ENCODE assay signal across 1 cellular context in genomic region chr17:76638263-76638662, GRCh38.
TF ChIP-seq lines count a peak whose summit lies in the region.

No MANE protein-coding gene starts in this region.

TF ChIP-seq in K562, 482 proteins besides CTCF, POLR2A, EP300 and RAD21 (continued from another document):
- TF ChIP-seq, protein P1, sequence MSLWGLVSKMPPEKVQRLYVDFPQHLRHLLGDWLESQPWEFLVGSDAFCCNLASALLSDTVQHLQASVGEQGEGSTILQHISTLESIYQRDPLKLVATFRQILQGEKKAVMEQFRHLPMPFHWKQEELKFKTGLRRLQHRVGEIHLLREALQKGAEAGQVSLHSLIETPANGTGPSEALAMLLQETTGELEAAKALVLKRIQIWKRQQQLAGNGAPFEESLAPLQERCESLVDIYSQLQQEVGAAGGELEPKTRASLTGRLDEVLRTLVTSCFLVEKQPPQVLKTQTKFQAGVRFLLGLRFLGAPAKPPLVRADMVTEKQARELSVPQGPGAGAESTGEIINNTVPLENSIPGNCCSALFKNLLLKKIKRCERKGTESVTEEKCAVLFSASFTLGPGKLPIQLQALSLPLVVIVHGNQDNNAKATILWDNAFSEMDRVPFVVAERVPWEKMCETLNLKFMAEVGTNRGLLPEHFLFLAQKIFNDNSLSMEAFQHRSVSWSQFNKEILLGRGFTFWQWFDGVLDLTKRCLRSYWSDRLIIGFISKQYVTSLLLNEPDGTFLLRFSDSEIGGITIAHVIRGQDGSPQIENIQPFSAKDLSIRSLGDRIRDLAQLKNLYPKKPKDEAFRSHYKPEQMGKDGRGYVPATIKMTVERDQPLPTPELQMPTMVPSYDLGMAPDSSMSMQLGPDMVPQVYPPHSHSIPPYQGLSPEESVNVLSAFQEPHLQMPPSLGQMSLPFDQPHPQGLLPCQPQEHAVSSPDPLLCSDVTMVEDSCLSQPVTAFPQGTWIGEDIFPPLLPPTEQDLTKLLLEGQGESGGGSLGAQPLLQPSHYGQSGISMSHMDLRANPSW (CRISPR knock-in tag; IDR thresholded peaks at IDR 0.05): no peak
- TF ChIP-seq, protein P2, sequence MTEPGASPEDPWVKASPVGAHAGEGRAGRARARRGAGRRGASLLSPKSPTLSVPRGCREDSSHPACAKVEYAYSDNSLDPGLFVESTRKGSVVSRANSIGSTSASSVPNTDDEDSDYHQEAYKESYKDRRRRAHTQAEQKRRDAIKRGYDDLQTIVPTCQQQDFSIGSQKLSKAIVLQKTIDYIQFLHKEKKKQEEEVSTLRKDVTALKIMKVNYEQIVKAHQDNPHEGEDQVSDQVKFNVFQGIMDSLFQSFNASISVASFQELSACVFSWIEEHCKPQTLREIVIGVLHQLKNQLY (CRISPR knock-in tag; conservative IDR thresholded peaks at IDR 0.05): no peak
- TF ChIP-seq, protein P3, sequence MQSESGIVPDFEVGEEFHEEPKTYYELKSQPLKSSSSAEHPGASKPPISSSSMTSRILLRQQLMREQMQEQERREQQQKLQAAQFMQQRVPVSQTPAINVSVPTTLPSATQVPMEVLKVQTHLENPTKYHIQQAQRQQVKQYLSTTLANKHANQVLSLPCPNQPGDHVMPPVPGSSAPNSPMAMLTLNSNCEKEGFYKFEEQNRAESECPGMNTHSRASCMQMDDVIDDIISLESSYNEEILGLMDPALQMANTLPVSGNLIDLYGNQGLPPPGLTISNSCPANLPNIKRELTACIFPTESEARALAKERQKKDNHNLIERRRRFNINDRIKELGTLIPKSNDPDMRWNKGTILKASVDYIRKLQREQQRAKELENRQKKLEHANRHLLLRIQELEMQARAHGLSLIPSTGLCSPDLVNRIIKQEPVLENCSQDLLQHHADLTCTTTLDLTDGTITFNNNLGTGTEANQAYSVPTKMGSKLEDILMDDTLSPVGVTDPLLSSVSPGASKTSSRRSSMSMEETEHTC (IDR thresholded peaks at IDR 0.05): no peak
- TF ChIP-seq YY1 (IDR thresholded peaks at IDR 0.05; ENCODE audit: borderline replicate concordance in 1 of 3, control insufficient read depth in 1 of 3, extremely low read depth in 1 of 3, insufficient read depth in 3 of 3, insufficient read length in 1 of 3, insufficient replicate concordance in 2 of 3, low read depth in 1 of 3, low read length in 2 of 3) (no peak), ZFP36 (IDR thresholded peaks at IDR 0.05; ENCODE audit: low read depth, low read length, partially characterized antibody) (no peak), SIRT6 (IDR thresholded peaks at IDR 0.05; ENCODE audit: low read depth, low read length) (no peak), ZNF431 (CRISPR knock-in tag; IDR thresholded peaks at IDR 0.05) (no peak), RBFOX2 (IDR thresholded peaks at IDR 0.05; ENCODE audit: low read depth, low read length) (0 out of 2 replicates have a peak, but pooled peaks have one; percentile 10), ZNF165 (CRISPR knock-in tag; IDR thresholded peaks at IDR 0.05; ENCODE audit: borderline replicate concordance) (no peak), MAFG (tag; conservative IDR thresholded peaks at IDR 0.05) (no peak), GATA2 (CRISPR knock-in tag; IDR thresholded peaks at IDR 0.05) (no peak), ZBTB2 (IDR thresholded peaks at IDR 0.05) (no peak), POLR2B (IDR thresholded peaks at IDR 0.05; ENCODE audit: low read depth, partially characterized antibody) (no peak), ZNF263 (CRISPR knock-in tag; IDR thresholded peaks at IDR 0.05; ENCODE audit: borderline replicate concordance) (no peak), CBFA2T3 (IDR thresholded peaks at IDR 0.05) (peak; percentile 59), STAT5B (CRISPR knock-in tag; IDR thresholded peaks at IDR 0.05) (no peak), MEIS2 (IDR thresholded peaks at IDR 0.05; ENCODE audit: partially characterized antibody) (no peak), ARID1B (IDR thresholded peaks at IDR 0.05) (peak; percentile 14; the same call in 1 of the 2 replicates), CBFA2T2 (conservative IDR thresholded peaks at IDR 0.05) (no peak), ARID2 (IDR thresholded peaks at IDR 0.05) (no peak), TAF9B (IDR thresholded peaks at IDR 0.05; ENCODE audit: partially characterized antibody) (no peak)
- TF ChIP-seq, protein P4, sequence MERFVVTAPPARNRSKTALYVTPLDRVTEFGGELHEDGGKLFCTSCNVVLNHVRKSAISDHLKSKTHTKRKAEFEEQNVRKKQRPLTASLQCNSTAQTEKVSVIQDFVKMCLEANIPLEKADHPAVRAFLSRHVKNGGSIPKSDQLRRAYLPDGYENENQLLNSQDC (CRISPR knock-in tag; IDR thresholded peaks at IDR 0.05): no peak
